ENCODE assay signal across 8 cellular contexts in genomic region chr22:37267128-37267587, GRCh38. TPM values are rescaled to one million over a fixed set of nuclear protein-coding genes. Genes with fewer than 3 reads are reported as not detected.
DNase-seq lines count a peak whose midpoint lies in the region; ATAC-seq and TF ChIP-seq lines count a peak whose summit lies in the region.

No MANE protein-coding gene starts in this region.

- H3K27me3 ChIP-seq in Panc1 (ENCODE audit: control insufficient read depth, insufficient read depth, low read length): no peaks in the 10 kb centered on the region
- peaks cover 0 to 41% (median 3%) of the 10 kb centered on the region in 9 donors for H3K27me3 ChIP-seq in heart left ventricle
- peaks cover 25% of the 10 kb centered on the region for H3K27me3 ChIP-seq in skeletal muscle satellite cell (ENCODE audit: control insufficient read depth, insufficient read depth, low read length)

- H3K4me3 ChIP-seq in Panc1 (ENCODE audit: low read depth in 2 of 2, low read length in 2 of 2): peak overlapping the region; percentile 46 to 62
- peak overlapping the region in 10 of 12 donors; percentile 25 to 61 (median 44) for H3K4me3 ChIP-seq in heart left ventricle
- H3K4me3 ChIP-seq in skeletal muscle satellite cell (ENCODE audit: low read length): peak overlapping the region; percentile 62
- H3K4me3 ChIP-seq in lower leg skin (ENCODE audit: low read depth, poor library complexity, severe bottlenecking): no peak overlapping the region

- in situ Hi-C loops in Panc1 (cut with HindIII; ENCODE audit: low pct_unique_long_range_greater_than_20kb, low sequenced_read_pairs): no loop called here

- BruUV-seq in Panc1 (replicated peaks; lab: Mats Ljungman, UMichigan): no TSS peak

- H3K36me3 ChIP-seq in Panc1 (ENCODE audit: control insufficient read depth, insufficient read depth, low read length) (no peaks in the 10 kb centered on the region), heart left ventricle (no peaks in the 10 kb centered on the region), skeletal muscle satellite cell (ENCODE audit: insufficient read depth, low read length) (no peaks in the 10 kb centered on the region)

- peak overlapping the region; percentile 16 for H3K9ac ChIP-seq in skeletal muscle satellite cell (ENCODE audit: low read depth, low read length)

- CTCF ChIA-PET in Panc1 (lab: Charles Lee): no interaction called here

- intact Hi-C loops in Panc1 (cut with micrococcal nuclease; ENCODE audit: unreplicated experiment) (no loop called here), heart left ventricle (cut with DNase I) (loop anchor here in 2 of 10 donors (5.0 to 10.0 kb wide), 2 partner anchors 102 to 190 kb away; no protein-coding TSS in a partner anchor), lower leg skin (cut with DNase I; ENCODE audit: low total_unique reads) (no loop called here)

- H3K27ac ChIP-seq in Panc1 (ENCODE audit: low read length) (peak overlapping the region; percentile 66), heart left ventricle (peak overlapping the region in 4 of 12 donors; percentile 5 to 94 (median 48))

- no peak for DNase-seq in Panc1 (ENCODE audit: low read depth, low spot score)
- DNase-seq in activated naive CD4-positive, alpha-beta T cell (lab: John Stamatoyannopoulos, UW): peak in 3 of 4 experiments; percentile 36 to 68 (median 55)
- DNase-seq in heart left ventricle: peak; percentile 32 to 81 (median 51)
- no peak for DNase-seq in lower leg skin (ENCODE audit: low spot score in 2 of 2)

- WGBS in heart left ventricle, 4 donors: 12 to 13% (median 12%) methylated on average over 20 to 22 of the region's 22 CpGs
- WGBS in lower leg skin, 2 donors: 9 to 15% methylated on average over 14 to 22 of the region's 22 CpGs

- no peak for TF ChIP-seq POLR2A in heart left ventricle (IDR thresholded peaks at IDR 0.05)
- no peak for TF ChIP-seq POLR2A in lower leg skin (IDR thresholded peaks at IDR 0.05)

- peak; percentile 88 for ATAC-seq in HG02642 (IDR thresholded peaks at IDR 0.05; ENCODE audit: poor library complexity, unreplicated experiment)
- peak; percentile 89 for ATAC-seq in Panc1
- ATAC-seq in heart left ventricle: peak; percentile 42 to 73 (median 72)
- no peak for ATAC-seq in GM18519 (IDR thresholded peaks at IDR 0.05; ENCODE audit: low FRiP score, unreplicated experiment)

- TF ChIP-seq CTCF in GM12873 (IDR thresholded peaks at IDR 0.05; ENCODE audit: insufficient read depth, low read depth, low read length, missing control alignments): peak; percentile 91
- peak; percentile 91 for TF ChIP-seq CTCF in Panc1 (IDR thresholded peaks at IDR 0.05)
- TF ChIP-seq CTCF in heart left ventricle (IDR thresholded peaks at IDR 0.05): peak; percentile 37 to 80 (median 66)
- TF ChIP-seq CTCF in lower leg skin (IDR thresholded peaks at IDR 0.05): no peak

- H3K4me1 ChIP-seq in Panc1 (ENCODE audit: control insufficient read depth, insufficient read depth, low read length): no peaks in the 10 kb centered on the region
- peaks cover 0 to 54% (median 0%) of the 10 kb centered on the region in 12 donors for H3K4me1 ChIP-seq in heart left ventricle
- H3K4me1 ChIP-seq in skeletal muscle satellite cell (ENCODE audit: control insufficient read depth, insufficient read depth, low read length): peaks cover 12% of the 10 kb centered on the region

- peak overlapping the region; percentile 75 for H3K4me2 ChIP-seq in skeletal muscle satellite cell (ENCODE audit: low read length)

- POLR2A ChIA-PET in Panc1 (lab: Charles Lee): no interaction called here

- peaks cover 14% of the 10 kb centered on the region; the same call in 1 of the 2 replicates for H3K9me3 ChIP-seq in Panc1 (ENCODE audit: control insufficient read depth, insufficient read depth, low read depth, low read length)
- H3K9me3 ChIP-seq in heart left ventricle: peaks cover 0 to 17% (median 12%) of the 10 kb centered on the region in 12 donors
- peaks cover 13% of the 10 kb centered on the region for H3K9me3 ChIP-seq in skeletal muscle satellite cell (replicated peaks; ENCODE audit: low read length)

RNA-seq across cellular contexts. Expression of gene CYTH4, which starts 15.2 kb away (rescaled TPM):
- total RNA-seq in Panc1 (2021; ENCODE audit: unreplicated experiment) (1.3 TPM), heart left ventricle (10 to 100 TPM in 2 of 9 donors, 1 to 10 TPM in 7; 2.5 to 57.8 (median 4.4) TPM), lower leg skin (10 to 100 TPM in 1 of 4 donors, 1 to 10 TPM in 3; 1.4 to 13.1 (median 3.0) TPM)
- 1.6 TPM for polyA plus RNA-seq in Panc1 (2012; ENCODE audit: insufficient read length)
- polyA plus RNA-seq in heart left ventricle: 1 to 10 TPM; 2.4 to 2.5 TPM
- 0.76 and 1.1 TPM in 2 replicates for total RNA-seq in skeletal muscle satellite cell (2012; rRNA removed)

RNA-seq across cellular contexts. Expression of gene RAC2, which starts 23.1 kb away (rescaled TPM):
- 1.5 TPM for total RNA-seq in Panc1 (2021; ENCODE audit: unreplicated experiment)
- 0.55 TPM for polyA plus RNA-seq in Panc1 (2012; ENCODE audit: insufficient read length)
- total RNA-seq in heart left ventricle: 10 to 100 TPM in 2 of 9 donors, 1 to 10 TPM in 7; 1.4 to 60.5 (median 3.8) TPM
- polyA plus RNA-seq in heart left ventricle: 1 to 10 TPM; 1.3 to 4.6 TPM
- 27.7 and 36.8 TPM in 2 replicates for total RNA-seq in skeletal muscle satellite cell (2012; rRNA removed)
- 1 to 10 TPM; 2.6 to 8.6 (median 6.7) TPM for total RNA-seq in lower leg skin

RNA-seq across cellular contexts. Expression of gene SSTR3, which starts 54.9 kb away (rescaled TPM):
- total RNA-seq in Panc1 (2021; ENCODE audit: unreplicated experiment) (0.08 TPM), heart left ventricle (under 1 TPM in 1 of 9 donors, not detected in 8; 0.07 TPM), lower leg skin (not detected)
- not detected for polyA plus RNA-seq in Panc1 (2012; ENCODE audit: insufficient read length)
- polyA plus RNA-seq in heart left ventricle: not detected
- under 0.01 TPM in 1 of 2 replicates, not detected in the other for total RNA-seq in skeletal muscle satellite cell (2012; rRNA removed)

Comparison
In these comparisons a context has a peak if more than half of its experiments do, and no peak if none do; other contexts are left out.
1. CTCF ChIP-seq: peak in GM12873 (single experiment), Panc1 (single experiment) and heart left ventricle (12 of 12); none in lower leg skin (0 of 3).
2. DNase-seq: peak in activated naive CD4-positive, alpha-beta T cell (3 of 4) and heart left ventricle (5 of 5); none in Panc1 (single experiment) and lower leg skin (0 of 2).